Comparison of ENCODE assay signal across 7 cellular contexts in genomic region chr19:46704379-46705076, GRCh38. TPM values are rescaled to one million over a fixed set of nuclear protein-coding genes. Genes with fewer than 3 reads are reported as not detected.
DNase-seq lines count a peak whose midpoint lies in the region; ATAC-seq and TF ChIP-seq lines count a peak whose summit lies in the region.

No MANE protein-coding gene starts in this region.

- H3K9me3 Mint-ChIP-seq in activated CD8-positive, alpha-beta memory T cell treated with anti-CD3 and anti-CD28 coated beads, Interleukin-2, amount 10 ng/mL, durations not matched to agents 7 days and 5 days (ENCODE audit: low read depth), result no peaks in the 10 kb centered on the region

- no peak overlapping the region for H3K27ac ChIP-seq in neural cell (ENCODE audit: low read length)
- no peak overlapping the region for H3K27ac ChIP-seq in substantia nigra (ENCODE audit: low read depth, low read length, poor library complexity, severe bottlenecking)

- no peaks in the 10 kb centered on the region for H3K9me3 ChIP-seq in neural cell (ENCODE audit: low read length)

- H3K27ac Mint-ChIP-seq in activated CD8-positive, alpha-beta memory T cell treated with anti-CD3 and anti-CD28 coated beads, Interleukin-2, amount 10 ng/mL, durations not matched to agents 7 days and 5 days, result peak overlapping the region; percentile 67

- CTCF ChIA-PET in activated CD8-positive, alpha-beta memory T cell treated with anti-CD3 and anti-CD28 coated beads, Interleukin-2, amount 10 ng/mL, durations not matched to agents 7 days and 5 days (lab: Charles Lee), result interaction anchor here (0.6 to 6.2 kb wide), 27 partner anchors 10 to 914 kb away, joined by 3 to 86 read pairs (median 4); partner anchors contain the start of genes DACT3 and PRKD2

- H3K4me1 Mint-ChIP-seq in activated CD8-positive, alpha-beta memory T cell treated with anti-CD3 and anti-CD28 coated beads, Interleukin-2, amount 10 ng/mL, durations not matched to agents 7 days and 5 days, result peaks cover 6% of the 10 kb centered on the region

- H3K79me2 ChIP-seq in neural cell (replicated peaks; ENCODE audit: insufficient read depth, low read length), result no peaks in the 10 kb centered on the region

- H3K9ac ChIP-seq in neural cell (ENCODE audit: low read length), result no peak overlapping the region

- no peak overlapping the region for H3K4me2 ChIP-seq in neural cell (ENCODE audit: low read length)

- no peaks in the 10 kb centered on the region for H3K27me3 Mint-ChIP-seq in activated CD8-positive, alpha-beta memory T cell treated with anti-CD3 and anti-CD28 coated beads, Interleukin-2, amount 10 ng/mL, durations not matched to agents 7 days and 5 days

- no peak for TF ChIP-seq RAD21 in neural cell (conservative IDR thresholded peaks at IDR 0.05)

- H3K27me3 ChIP-seq in neural cell (ENCODE audit: insufficient read depth, low read depth, low read length), result no peaks in the 10 kb centered on the region

- H3K36me3 Mint-ChIP-seq in activated CD8-positive, alpha-beta memory T cell treated with anti-CD3 and anti-CD28 coated beads, Interleukin-2, amount 10 ng/mL, durations not matched to agents 7 days and 5 days, result peaks cover 50% of the 10 kb centered on the region

- no peak overlapping the region for H3K4me3 ChIP-seq in neural cell (ENCODE audit: low read length)

- peak; percentile 93 for DNase-seq in GM13976 (ENCODE audit: low spot score)
- DNase-seq in NCI-H460 (ENCODE audit: extremely low read depth, low read depth), result peak; percentile 27
- peak; percentile 90 for DNase-seq in activated CD8-positive, alpha-beta memory T cell treated with anti-CD3 and anti-CD28 coated beads, Interleukin-2, amount 10 ng/mL, durations not matched to agents 7 days and 5 days
- peak; percentile 82 for DNase-seq in epidermal melanocyte (ENCODE audit: insufficient read length, low spot score)
- peak in 36 of 49 donors; percentile 9 to 76 (median 38) for DNase-seq in substantia nigra (lab: John Stamatoyannopoulos, UW)

- H3K36me3 ChIP-seq in neural cell (ENCODE audit: insufficient read depth, low read length), result no peaks in the 10 kb centered on the region

- H3K4me3 Mint-ChIP-seq in activated CD8-positive, alpha-beta memory T cell treated with anti-CD3 and anti-CD28 coated beads, Interleukin-2, amount 10 ng/mL, durations not matched to agents 7 days and 5 days, result no peak overlapping the region

- no peak overlapping the region for H2AFZ ChIP-seq in neural cell (ENCODE audit: low read depth, low read length)

- no peaks in the 10 kb centered on the region for H3F3A ChIP-seq in neural cell (ENCODE audit: insufficient read depth, low read length, poor library complexity, severe bottlenecking)

- TF ChIP-seq CTCF in GM13976 (IDR thresholded peaks at IDR 0.05; ENCODE audit: borderline replicate concordance, control extremely low read depth, extremely low read depth, insufficient read depth, missing control alignments), result peak; percentile 93
- peak; percentile 49 for TF ChIP-seq CTCF in neural cell (IDR thresholded peaks at IDR 0.05; ENCODE audit: poor library complexity, severe bottlenecking)

- in situ Hi-C loops in GM13976 (cut with MboI; ENCODE audit: low sequenced_read_pairs, unreplicated experiment), result no loop called here

- TF ChIP-seq EP300 in neural cell (conservative IDR thresholded peaks at IDR 0.05; ENCODE audit: poor library complexity, severe bottlenecking), result no peak

- H3K9me2 ChIP-seq in neural cell (ENCODE audit: insufficient read depth, low read length), result no peaks in the 10 kb centered on the region

- no peaks in the 10 kb centered on the region for H4K20me1 ChIP-seq in neural cell (ENCODE audit: insufficient read depth)

- peak; percentile 88 for ATAC-seq in activated CD8-positive, alpha-beta memory T cell treated with anti-CD3 and anti-CD28 coated beads, Interleukin-2, amount 10 ng/mL, durations not matched to agents 7 days and 5 days
- no peak for ATAC-seq in GM21381 (IDR thresholded peaks at IDR 0.05; ENCODE audit: unreplicated experiment)

TF ChIP-seq in neural cell, 6 proteins besides CTCF, POLR2A, EP300 and RAD21:
- TF ChIP-seq TAF1 (IDR thresholded peaks at IDR 0.05; ENCODE audit: low read depth) (no peak), SMC3 (conservative IDR thresholded peaks at IDR 0.05; ENCODE audit: poor library complexity) (no peak), EZH2 (IDR thresholded peaks at IDR 0.05; ENCODE audit: borderline replicate concordance, insufficient read depth, low read length, poor library complexity, severe bottlenecking) (no peak), MXI1 (conservative IDR thresholded peaks at IDR 0.05; ENCODE audit: poor library complexity, severe bottlenecking) (no peak), POLR2AphosphoS5 (IDR thresholded peaks at IDR 0.05) (no peak), REST (IDR thresholded peaks at IDR 0.05; ENCODE audit: borderline replicate concordance) (no peak)

RNA-seq across cellular contexts. Expression of gene PRKD2, which starts 12.4 kb away (rescaled TPM):
- 4.2 and 7.2 TPM in 2 replicates for total RNA-seq in NCI-H460 (2014; rRNA removed; shearing (Covaris generic))
- 4.8 and 5.8 TPM in 2 replicates for polyA plus RNA-seq in NCI-H460 (2014; cell fraction: nucleus; rRNA removed)
- 100 to 1,000 TPM; 147 to 187 TPM for total RNA-seq in activated CD8-positive, alpha-beta memory T cell treated with anti-CD3 and anti-CD28 coated beads, Interleukin-2, amount 10 ng/mL, durations not matched to agents 7 days and 5 days
- polyA plus RNA-seq in neural cell, result 8.0 and 15.9 TPM in 2 replicates
- polyA minus RNA-seq in neural cell, result 3.2 and 5.8 TPM in 2 replicates

RNA-seq across cellular contexts. Expression of gene FKRP, which starts 41.3 kb away (rescaled TPM):
- total RNA-seq in NCI-H460 (2014; rRNA removed; shearing (Covaris generic)), result 8.5 TPM in 2 replicates
- 25.6 and 32.3 TPM in 2 replicates for polyA plus RNA-seq in NCI-H460 (2014; cell fraction: nucleus; rRNA removed)
- total RNA-seq in activated CD8-positive, alpha-beta memory T cell treated with anti-CD3 and anti-CD28 coated beads, Interleukin-2, amount 10 ng/mL, durations not matched to agents 7 days and 5 days, result 10 to 100 TPM; 16.3 to 17.7 TPM
- 27.8 and 46.0 TPM in 2 replicates for polyA plus RNA-seq in neural cell
- polyA minus RNA-seq in neural cell, result 37.7 and 55.0 TPM in 2 replicates

RNA-seq across cellular contexts. Expression of gene STRN4, which starts 41.7 kb away (rescaled TPM):
- total RNA-seq in NCI-H460 (2014; rRNA removed; shearing (Covaris generic)), result 59.2 and 73.9 TPM in 2 replicates
- 105 and 138 TPM in 2 replicates for polyA plus RNA-seq in NCI-H460 (2014; cell fraction: nucleus; rRNA removed)
- total RNA-seq in activated CD8-positive, alpha-beta memory T cell treated with anti-CD3 and anti-CD28 coated beads, Interleukin-2, amount 10 ng/mL, durations not matched to agents 7 days and 5 days, result 10 to 100 TPM; 93.0 to 95.8 TPM
- polyA plus RNA-seq in neural cell, result 153 and 203 TPM in 2 replicates
- 192 and 223 TPM in 2 replicates for polyA minus RNA-seq in neural cell

RNA-seq across cellular contexts. Expression of gene DACT3, which starts 43.5 kb away (rescaled TPM):
- not detected in 2 replicates for total RNA-seq in NCI-H460 (2014; rRNA removed; shearing (Covaris generic))
- polyA plus RNA-seq in NCI-H460 (2014; cell fraction: nucleus; rRNA removed), result not detected in 2 replicates
- total RNA-seq in activated CD8-positive, alpha-beta memory T cell treated with anti-CD3 and anti-CD28 coated beads, Interleukin-2, amount 10 ng/mL, durations not matched to agents 7 days and 5 days, result 1 to 10 TPM in 1 of 2 experiments, under 1 TPM in 1; 0.12 to 1.2 TPM
- polyA plus RNA-seq in neural cell, result 29.3 and 32.5 TPM in 2 replicates
- polyA minus RNA-seq in neural cell, result 29.4 and 40.2 TPM in 2 replicates

Comparison
In these comparisons a context has a peak if more than half of its experiments do, and no peak if none do; other contexts are left out.
1. DNase-seq: peak in every context shown above with its lines; median percentile 93 in GM13976; 90 in activated CD8-positive, alpha-beta memory T cell treated with anti-CD3 and anti-CD28 coated beads, Interleukin-2, amount 10 ng/mL, durations not matched to agents 7 days and 5 days; 82 in epidermal melanocyte; 38 in substantia nigra; 27 in NCI-H460.
2. RNA of gene PRKD2, which starts 12.4 kb away (total RNA-seq): 147 to 187 TPM in activated CD8-positive, alpha-beta memory T cell treated with anti-CD3 and anti-CD28 coated beads, Interleukin-2, amount 10 ng/mL, durations not matched to agents 7 days and 5 days; 4.2 to 7.2 TPM in NCI-H460; every median in the first group is over 10 times any median in the second.